1 cellular context compared by ENCODE assay signal in the genomic region with DNA sequence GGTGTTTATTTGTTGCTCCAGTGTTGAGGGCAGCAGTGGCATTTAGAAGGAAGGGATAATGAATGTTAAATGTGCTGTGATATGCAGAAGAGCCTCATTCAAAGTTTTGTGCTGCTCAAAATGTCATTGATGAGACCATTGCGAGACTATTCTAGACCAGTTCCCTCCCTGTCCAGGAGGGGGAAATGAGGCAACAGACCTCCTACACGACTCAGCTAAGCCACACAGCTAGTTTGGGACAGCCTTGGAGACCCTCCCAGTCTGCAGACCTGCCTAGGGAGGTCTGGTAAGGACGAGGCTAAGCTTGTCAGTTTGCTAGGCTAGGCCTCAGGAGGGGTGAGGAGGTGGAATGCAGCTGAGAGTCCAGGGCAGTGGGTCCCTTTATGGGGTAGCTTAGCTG.
TF ChIP-seq lines count a peak whose summit lies in the region.

No MANE protein-coding gene starts in this region.

TF ChIP-seq in H1, 55 proteins besides CTCF, POLR2A, EP300 and RAD21:
- no peak for TF ChIP-seq CEBPB (IDR thresholded peaks at IDR 0.05; ENCODE audit: low read depth, low read length)
- no peak for TF ChIP-seq HDAC2 (IDR thresholded peaks at IDR 0.05; ENCODE audit: borderline replicate concordance in 1 of 2, low read depth in 2 of 2, low read length in 2 of 2)
- no peak for TF ChIP-seq EGR1 (IDR thresholded peaks at IDR 0.05; ENCODE audit: borderline replicate concordance, low read depth, low read length)
- no peak for TF ChIP-seq TEAD4 (IDR thresholded peaks at IDR 0.05; ENCODE audit: low read depth, low read length)
- TF ChIP-seq KDM5A (IDR thresholded peaks at IDR 0.05; ENCODE audit: low read length): no peak
- no peak for TF ChIP-seq SP1 (IDR thresholded peaks at IDR 0.05; ENCODE audit: low read depth, low read length)
- TF ChIP-seq, protein P1, sequence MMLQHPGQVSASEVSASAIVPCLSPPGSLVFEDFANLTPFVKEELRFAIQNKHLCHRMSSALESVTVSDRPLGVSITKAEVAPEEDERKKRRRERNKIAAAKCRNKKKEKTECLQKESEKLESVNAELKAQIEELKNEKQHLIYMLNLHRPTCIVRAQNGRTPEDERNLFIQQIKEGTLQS (IDR thresholded peaks at IDR 0.05; ENCODE audit: insufficient read depth, low read depth, low read length): no peak
- no peak for TF ChIP-seq RFX5 (IDR thresholded peaks at IDR 0.05; ENCODE audit: borderline replicate concordance, low read depth, low read length)
- TF ChIP-seq CBX5 (IDR thresholded peaks at IDR 0.05; ENCODE audit: low read depth, low read length): no peak
- TF ChIP-seq BACH1 (IDR thresholded peaks at IDR 0.05; ENCODE audit: low read length): no peak
- TF ChIP-seq KDM4A (IDR thresholded peaks at IDR 0.05; ENCODE audit: low read depth, low read length, severe bottlenecking): no peak
- no peak for TF ChIP-seq ASH2L (IDR thresholded peaks at IDR 0.05; ENCODE audit: low read length)
- TF ChIP-seq YY1 (IDR thresholded peaks at IDR 0.05; ENCODE audit: low read depth, low read length): no peak
- no peak for TF ChIP-seq POLR2AphosphoS5 (IDR thresholded peaks at IDR 0.05; ENCODE audit: low read depth, low read length)
- TF ChIP-seq CREB1 (IDR thresholded peaks at IDR 0.05): no peak
- TF ChIP-seq KDM1A (IDR thresholded peaks at IDR 0.05; ENCODE audit: borderline replicate concordance, low read length): no peak
- TF ChIP-seq JUND (IDR thresholded peaks at IDR 0.05; ENCODE audit: low read length): no peak
- no peak for TF ChIP-seq FOSL1 (IDR thresholded peaks at IDR 0.05; ENCODE audit: insufficient read depth, low read depth, low read length)
- no peak for TF ChIP-seq SP2 (IDR thresholded peaks at IDR 0.05; ENCODE audit: low read length)
